Comparison of ENCODE assay signal across 8 cellular contexts in the genomic region with DNA sequence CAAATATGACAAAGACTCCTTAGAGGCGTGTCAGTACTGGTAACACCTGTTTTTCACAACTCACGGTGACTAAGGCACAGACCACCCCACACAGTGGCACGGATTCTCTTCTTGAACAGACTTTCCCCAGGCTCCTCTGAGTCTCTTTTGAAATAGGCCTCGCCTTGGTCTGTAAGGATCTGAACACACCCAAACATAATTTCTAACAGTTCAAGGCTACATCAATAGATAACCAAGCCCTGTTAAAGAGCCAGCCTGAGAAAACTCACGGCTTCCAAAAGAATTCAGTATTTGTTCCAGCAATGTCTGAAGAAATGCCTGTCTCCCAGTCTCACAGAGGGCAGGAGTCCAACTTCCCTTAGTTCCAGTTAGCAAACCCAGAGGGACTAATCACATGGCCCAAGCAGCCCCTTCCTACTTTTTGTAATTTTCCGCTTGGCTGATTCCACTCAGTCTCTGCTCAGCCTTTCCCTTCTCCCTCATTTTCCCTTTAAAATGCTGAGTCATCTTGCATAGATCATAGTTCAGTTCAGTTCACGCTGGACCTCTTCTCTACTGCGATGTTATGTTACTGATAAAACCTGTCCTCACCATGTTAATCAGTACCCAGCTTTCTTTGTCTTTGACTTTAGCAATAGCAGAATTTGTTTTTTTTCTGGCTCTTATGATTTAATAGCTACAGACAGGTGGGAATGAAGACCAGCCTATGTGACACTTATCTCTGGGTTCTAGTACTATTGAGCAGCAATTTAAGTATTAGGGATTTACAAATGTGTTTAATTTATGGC. TPM values are rescaled to one million over a fixed set of nuclear protein-coding genes. Genes with fewer than 3 reads are reported as not detected.
A peak's percentile ranks its signal among the peaks of the same experiment; 100 is the strongest.
DNase-seq lines count a peak whose midpoint lies in the region; ATAC-seq and TF ChIP-seq lines count a peak whose summit lies in the region.

No MANE protein-coding gene starts in this region.

- H3K27ac ChIP-seq in A673 (ENCODE audit: low read depth, low read length, poor library complexity, severe bottlenecking) (peak overlapping the region; percentile 85), mammary epithelial cell (ENCODE audit: insufficient read depth, low read depth, low read length) (peak overlapping the region; percentile 70)

- no peak overlapping the region for H3K9ac ChIP-seq in mammary epithelial cell (ENCODE audit: insufficient read depth, low read length)

- dilution Hi-C loops in mammary epithelial cell (cut with HindIII; ENCODE audit: low sequenced_read_pairs), result no loop called here

- in situ Hi-C loops in KBM-7 (cut with MboI; ENCODE audit: low pct_unique_long_range_greater_than_20kb, low sequenced_read_pairs) (no loop called here), mammary epithelial cell (cut with MboI; ENCODE audit: low sequenced_read_pairs in 2 of 2) (no loop called here)

- no peaks in the 10 kb centered on the region for H3K79me2 ChIP-seq in mammary epithelial cell (ENCODE audit: insufficient read depth, low read length)

- H4K20me1 ChIP-seq in mammary epithelial cell (ENCODE audit: insufficient read depth, low read length), result no peaks in the 10 kb centered on the region

- H3K36me3 ChIP-seq in A673 (ENCODE audit: insufficient read depth, low read length, poor library complexity, severe bottlenecking) (no peaks in the 10 kb centered on the region), mammary epithelial cell (ENCODE audit: insufficient read depth, low read length) (no peaks in the 10 kb centered on the region)

- H3K9me3 ChIP-seq in A673 (ENCODE audit: low read depth, low read length, poor library complexity, severe bottlenecking) (peaks cover 26% of the 10 kb centered on the region), mammary epithelial cell (replicated peaks; ENCODE audit: insufficient read depth, low read length) (no peaks in the 10 kb centered on the region)

- H3K4me2 ChIP-seq in mammary epithelial cell (ENCODE audit: insufficient read depth, low read depth, low read length), result peak overlapping the region; percentile 43

- no peaks in the 10 kb centered on the region for H3K27me3 ChIP-seq in A673 (replicated peaks; ENCODE audit: insufficient read depth, low read depth, low read length, poor library complexity)
- no peaks in the 10 kb centered on the region for H3K27me3 ChIP-seq in mammary epithelial cell (ENCODE audit: insufficient read depth, low read length)

- TF ChIP-seq CTCF in A673 (conservative IDR thresholded peaks at IDR 0.05; ENCODE audit: low read depth, low read length) (no peak), mammary epithelial cell (conservative IDR thresholded peaks at IDR 0.05 in 1 of 2, IDR thresholded peaks at IDR 0.05 in 1 of 2; ENCODE audit: extremely low read depth in 1 of 2, insufficient read depth in 1 of 2, low read depth in 1 of 2, low read length in 2 of 2) (no peak)

- POLR2A ChIA-PET in A673 (lab: Charles Lee; ENCODE audit: low non-redundant PET), result no interaction called here

- CTCF ChIA-PET in A673 (lab: Charles Lee) (no interaction called here), mammary epithelial cell (lab: Charles Lee; ENCODE audit: low non-redundant PET) (no interaction called here)

- ATAC-seq in HG03565 (IDR thresholded peaks at IDR 0.05; ENCODE audit: unreplicated experiment) (no peak), HG02571 (IDR thresholded peaks at IDR 0.05; ENCODE audit: unreplicated experiment) (no peak)

- no peak overlapping the region for H3K4me3 ChIP-seq in A673 (ENCODE audit: low read depth, low read length, poor library complexity, severe bottlenecking)
- H3K4me3 ChIP-seq in mammary epithelial cell (replicated peaks in 1 of 3; ENCODE audit: insufficient read depth in 1 of 3, low read depth in 2 of 3, low read length in 3 of 3), result no peak overlapping the region

- intact Hi-C loops in A673 (cut with micrococcal nuclease; ENCODE audit: unreplicated experiment) (no loop called here), mammary epithelial cell (cut with micrococcal nuclease) (no loop called here)

- peak; percentile 90 for DNase-seq in A673 (ENCODE audit: low spot score)
- peak; percentile 66 for DNase-seq in KBM-7
- DNase-seq in mammary epithelial cell, result peak; percentile 82
- peak; percentile 98 for DNase-seq in kidney tubule cell (ENCODE audit: low spot score)
- peak; percentile 37 for DNase-seq in superior temporal gyrus (ENCODE audit: extremely low spot score)
- DNase-seq in stimulated activated CD4-positive, alpha-beta T cell treated with anti-CD3 and anti-CD28 coated beads, Interleukin-2, amount 100 ng/mL, for 24 hours, result no peak

- BruUV-seq in A673 (replicated peaks; lab: Mats Ljungman, UMichigan) (TSS peak; percentile 95), mammary epithelial cell (replicated peaks; lab: Mats Ljungman, UMichigan) (TSS peak; percentile 58)

- WGBS in mammary epithelial cell (ENCODE audit: low coverage, missing lambda C conversion rate), result 11% methylated on average over 8 of the region's 8 CpGs

- peak overlapping the region; percentile 80 for H2AFZ ChIP-seq in mammary epithelial cell (ENCODE audit: low read depth, low read length)

- H3K4me1 ChIP-seq in A673 (ENCODE audit: insufficient read depth, low read length, poor library complexity, severe bottlenecking) (peaks cover 27% of the 10 kb centered on the region), mammary epithelial cell (ENCODE audit: insufficient read depth, low read length) (peaks cover 19% of the 10 kb centered on the region)

RNA-seq across cellular contexts. Expression of gene AKR1C3, which starts 22.6 kb away (rescaled TPM):
- 618 and 627 TPM in 2 replicates for total RNA-seq in A673 (2021)
- total RNA-seq in mammary epithelial cell, result 10 to 100 TPM; 18.8 to 50.7 TPM
- polyA plus RNA-seq in mammary epithelial cell, result 54.6 TPM
- polyA minus RNA-seq in mammary epithelial cell, result 55.8 TPM

Comparison
In these comparisons a context has a peak if more than half of its experiments do, and no peak if none do; other contexts are left out.
1. DNase-seq: peak in A673 (single experiment), KBM-7 (single experiment), mammary epithelial cell (single experiment), kidney tubule cell (single experiment) and superior temporal gyrus (single experiment); none in stimulated activated CD4-positive, alpha-beta T cell treated with anti-CD3 and anti-CD28 coated beads, Interleukin-2, amount 100 ng/mL, for 24 hours (0 of 2).
2. RNA of gene AKR1C3, which starts 22.6 kb away (total RNA-seq): 618 to 627 TPM in A673; 18.8 to 50.7 TPM in mammary epithelial cell; every median in the first group is over 10 times any median in the second.